ENCODE assay signal across 10 cellular contexts in genomic region chr13:24741016-24741662, GRCh38. TPM values are rescaled to one million over a fixed set of nuclear protein-coding genes. Genes with fewer than 3 reads are reported as not detected.
DNase-seq lines count a peak whose midpoint lies in the region; ATAC-seq and TF ChIP-seq lines count a peak whose summit lies in the region.
"Had no signal": no experiment of that assay in that cellular context is flagged by ENCODE, and none has a peak within 500 bp of the region (broad histone marks: within the 10 kb centered on the region; RNA-seq: fewer than 3 reads in every experiment).

No MANE protein-coding gene starts in this region.

- TF ChIP-seq CTCF in H9 (conservative IDR thresholded peaks at IDR 0.05) (peak; percentile 60), SU-DHL-6 (IDR thresholded peaks at IDR 0.05; ENCODE audit: insufficient read depth, low read length, poor library complexity, severe bottlenecking) (peak; percentile 19)

- peaks cover 18% of the 10 kb centered on the region; the same call in 1 of the 2 replicates for H3K27me3 ChIP-seq in H9 (ENCODE audit: insufficient read depth, low read length)
- no peaks in the 10 kb centered on the region for H3K27me3 ChIP-seq in SU-DHL-6 (ENCODE audit: low read length)
- H3K27me3 ChIP-seq in mesendoderm (ENCODE audit: insufficient read depth, low read length, poor library complexity), result no peaks in the 10 kb centered on the region

- no peaks in the 10 kb centered on the region for H3K9me2 ChIP-seq in SU-DHL-6 (replicated peaks; ENCODE audit: insufficient read depth, low read length)

- peaks cover 40% of the 10 kb centered on the region for H3K27me3 Mint-ChIP-seq in H9 (ENCODE audit: low read depth)

- H3K9ac ChIP-seq in H9 (ENCODE audit: extremely low read depth, insufficient read length, low read length) (no peak overlapping the region), SU-DHL-6 (ENCODE audit: low read length) (no peak overlapping the region), mesendoderm (ENCODE audit: low read length) (no peak overlapping the region)

- H4K20me1 ChIP-seq in H9 (ENCODE audit: control insufficient read depth, insufficient read depth, insufficient read length), result no peaks in the 10 kb centered on the region
- no peaks in the 10 kb centered on the region for H4K20me1 ChIP-seq in SU-DHL-6 (ENCODE audit: low read depth, low read length)

- no peak overlapping the region for H3K27ac Mint-ChIP-seq in H9

- H2AK5ac ChIP-seq in H9 (ENCODE audit: insufficient read length, low read length), result no peak overlapping the region
- H2AK5ac ChIP-seq in mesendoderm (ENCODE audit: low read length), result peak overlapping the region; percentile 37

- DNase-seq in Daoy (ENCODE audit: low read depth) (peak; percentile 31), H9 (peak; percentile 57), mesendoderm (peak; percentile 56), NOMO-1 treated with DMSO at 0.1 percent for 48 hours (lab: John Stamatoyannopoulos, UW; ENCODE audit: unreplicated experiment) (no peak), hypothalamus (lab: John Stamatoyannopoulos, UW) (no peak)
- DNase-seq in stimulated activated CD4-positive, alpha-beta T cell treated with anti-CD3 and anti-CD28 coated beads, Interleukin-4, amount 100 ng/mL, for 24 hours, result no peak
- DNase-seq: substantia nigra had no signal

- no peak overlapping the region for H3K4me3 Mint-ChIP-seq in H9

- H2AFZ ChIP-seq in H9 (ENCODE audit: low read length) (no peak overlapping the region), SU-DHL-6 (ENCODE audit: low read depth, low read length, severe bottlenecking) (no peak overlapping the region)

- no peaks in the 10 kb centered on the region for H3K9me3 ChIP-seq in H9 (ENCODE audit: control insufficient read depth, low read depth, low read length)
- H3K9me3 ChIP-seq in SU-DHL-6 (ENCODE audit: insufficient read depth, low read length), result no peaks in the 10 kb centered on the region

- H3K9me3 Mint-ChIP-seq in H9, result no peaks in the 10 kb centered on the region; a peak in 2 of 5 replicates

- H3K14ac ChIP-seq in H9 (ENCODE audit: insufficient read depth, low read length), result no peak overlapping the region

- H2BK5ac ChIP-seq in H9 (ENCODE audit: insufficient read length, low read length) (no peak overlapping the region), mesendoderm (ENCODE audit: low read length) (no peak overlapping the region)

- no peak overlapping the region for H4K8ac ChIP-seq in H9 (replicated peaks; ENCODE audit: insufficient read length, low read depth, low read length)
- no peak overlapping the region for H4K8ac ChIP-seq in mesendoderm (ENCODE audit: low read depth, low read length)

- H4K91ac ChIP-seq in H9 (ENCODE audit: insufficient read length, low read depth, low read length), result no peak overlapping the region

- no peak overlapping the region for H2BK15ac ChIP-seq in H9 (ENCODE audit: low read depth, low read length)
- no peak overlapping the region for H2BK15ac ChIP-seq in mesendoderm (replicated peaks; ENCODE audit: low read depth)

- H3K56ac ChIP-seq in H9 (ENCODE audit: insufficient read length, low read depth, low read length) (no peak overlapping the region), mesendoderm (ENCODE audit: low read length) (peak overlapping the region; percentile 12)

- no peak for ATAC-seq in HG03159 (IDR thresholded peaks at IDR 0.05; ENCODE audit: unreplicated experiment)

- no peak overlapping the region for H3K4ac ChIP-seq in H9 (ENCODE audit: low read depth, low read length)
- H3K4ac ChIP-seq in mesendoderm (ENCODE audit: low read depth, low read length), result no peak overlapping the region

- H3K4me3 ChIP-seq in SU-DHL-6 (ENCODE audit: insufficient read depth, low read length, poor library complexity, severe bottlenecking) (no peak overlapping the region), mesendoderm (ENCODE audit: low read length) (no peak overlapping the region)

- H3K23ac ChIP-seq in H9 (ENCODE audit: insufficient read length, low read depth, low read length) (no peak overlapping the region), mesendoderm (ENCODE audit: low read length) (peak overlapping the region; percentile 15)

- H4K5ac ChIP-seq in H9 (ENCODE audit: insufficient read length, low read depth, low read length) (no peak overlapping the region), mesendoderm (ENCODE audit: low read length) (no peak overlapping the region)

- no CpG with 5 or more reads among the region's 11 CpGs for WGBS in H9 (ENCODE audit: extremely low coverage, insufficient read length, low lambda C conversion rate)
- WGBS in mesendoderm (ENCODE audit: extremely low coverage, insufficient coverage, low lambda C conversion rate), result no CpG with 5 or more reads among the region's 11 CpGs

- H3K4me1 Mint-ChIP-seq in H9, result peaks cover 11% of the 10 kb centered on the region in 2 experiments

- no peak overlapping the region for H3K4me2 ChIP-seq in H9 (ENCODE audit: insufficient read depth, insufficient read length, low read length)
- no peak overlapping the region for H3K4me2 ChIP-seq in SU-DHL-6 (ENCODE audit: low read depth, low read length, poor library complexity, severe bottlenecking)
- H3K4me2 ChIP-seq in mesendoderm (ENCODE audit: low read length), result no peak overlapping the region

- no peaks in the 10 kb centered on the region for H3K79me1 ChIP-seq in H9 (ENCODE audit: insufficient read depth, low read depth, low read length, poor library complexity, severe bottlenecking)
- no peaks in the 10 kb centered on the region for H3K79me1 ChIP-seq in mesendoderm (ENCODE audit: low read length)

- H2BK20ac ChIP-seq in H9 (ENCODE audit: low read depth, low read length, poor library complexity, severe bottlenecking), result no peak overlapping the region

- H3K23me2 ChIP-seq in H9 (ENCODE audit: insufficient read length, low read depth, low read length, poor library complexity, severe bottlenecking), result peaks cover 3% of the 10 kb centered on the region

- no peak overlapping the region for H2BK12ac ChIP-seq in H9 (ENCODE audit: insufficient read length, low read depth, low read length)

- H3K36me3 Mint-ChIP-seq in H9 (ENCODE audit: insufficient read depth in 1 of 3, low read depth in 3 of 3), result no peaks in the 10 kb centered on the region; a peak in 2 of 7 replicates

- H3K36me3 ChIP-seq in SU-DHL-6 (ENCODE audit: low read length) (no peaks in the 10 kb centered on the region), mesendoderm (ENCODE audit: control insufficient read depth, insufficient read depth, low read length) (no peaks in the 10 kb centered on the region)

- no peak overlapping the region for H2BK120ac ChIP-seq in H9 (ENCODE audit: low read depth, low read length, poor library complexity, severe bottlenecking)
- no peak overlapping the region for H2BK120ac ChIP-seq in mesendoderm (ENCODE audit: low read depth, low read length)

- H3K4me1 ChIP-seq in H9 (ENCODE audit: insufficient read depth, low read length), result no peaks in the 10 kb centered on the region
- H3K4me1 ChIP-seq in mesendoderm (ENCODE audit: control insufficient read depth, low read depth, low read length), result peaks cover 6% of the 10 kb centered on the region

- no peaks in the 10 kb centered on the region for H3F3A ChIP-seq in SU-DHL-6 (ENCODE audit: insufficient read depth)

- no peak overlapping the region for H3K27ac ChIP-seq in H9 (ENCODE audit: insufficient read length, low read depth, low read length)
- no peak overlapping the region for H3K27ac ChIP-seq in SU-DHL-6 (ENCODE audit: low read depth, low read length)
- H3K27ac ChIP-seq in mesendoderm (ENCODE audit: low read depth, low read length), result no peak overlapping the region

- H3K18ac ChIP-seq in H9 (ENCODE audit: insufficient read length, low read depth, low read length) (no peak overlapping the region), mesendoderm (ENCODE audit: low read length) (no peak overlapping the region)

- no peak overlapping the region for H3T11ph ChIP-seq in H9 (ENCODE audit: low read length)

- H3K79me2 ChIP-seq in H9 (ENCODE audit: insufficient read depth, low read length) (no peaks in the 10 kb centered on the region), SU-DHL-6 (ENCODE audit: insufficient read depth, low read length) (no peaks in the 10 kb centered on the region), mesendoderm (ENCODE audit: control insufficient read depth, insufficient read depth, low read length) (no peaks in the 10 kb centered on the region)

RNA-seq across cellular contexts. Expression of gene RNF17, which starts 22.8 kb away (rescaled TPM):
- not detected in 2 replicates for total RNA-seq in Daoy (2014; rRNA removed; shearing (Covaris generic))
- not detected in 2 replicates for total RNA-seq in H9 (2021)
- not detected for polyA plus RNA-seq in mesendoderm (2013, experiment 1 of 2)
- not detected for polyA plus RNA-seq in mesendoderm (2013, experiment 2 of 2)
- total RNA-seq: mononuclear cell had no signal

Comparison
In these comparisons a context has a peak if more than half of its experiments do, and no peak if none do; other contexts are left out.
1. DNase-seq: peak in Daoy (single experiment), H9 (single experiment) and mesendoderm (single experiment); none in NOMO-1 treated with DMSO at 0.1 percent for 48 hours (single experiment), hypothalamus (0 of 51) and stimulated activated CD4-positive, alpha-beta T cell treated with anti-CD3 and anti-CD28 coated beads, Interleukin-4, amount 100 ng/mL, for 24 hours (single experiment).